ENCODE assay signal across 1 cellular context in the genomic region with DNA sequence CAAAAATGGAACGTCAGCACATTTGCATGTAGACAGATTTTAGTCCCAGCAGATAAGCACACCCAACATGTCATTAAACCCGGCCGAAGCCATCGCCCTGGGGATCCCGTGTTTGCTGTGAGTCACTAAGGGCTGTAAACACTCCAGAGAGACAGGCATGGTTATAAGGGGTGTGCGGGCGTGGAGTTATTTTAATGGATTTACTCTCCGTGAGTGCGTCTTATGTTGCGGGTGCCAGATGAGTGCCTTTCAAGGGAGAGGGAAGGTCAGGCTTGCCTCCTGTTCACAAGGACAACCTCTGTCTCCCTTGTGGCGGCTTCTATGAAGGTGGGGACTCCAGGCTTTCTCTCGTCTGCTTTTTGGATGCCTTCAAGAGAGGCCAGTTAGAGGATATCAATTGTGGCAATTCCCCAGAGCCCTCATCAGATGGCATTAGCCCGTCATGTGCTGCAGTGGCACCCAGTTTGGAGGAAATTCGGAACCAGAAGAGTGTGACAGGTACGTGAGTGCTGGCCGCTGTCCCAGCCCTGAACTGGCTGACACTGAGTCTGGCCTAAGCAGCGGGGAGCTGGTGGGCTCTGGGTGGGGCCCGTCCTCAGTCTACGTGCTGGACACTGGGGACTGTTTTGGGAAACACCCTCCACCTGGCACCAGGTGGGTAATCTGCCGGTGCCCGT.
TF ChIP-seq lines count a peak whose summit lies in the region.

No MANE protein-coding gene starts in this region.

TF ChIP-seq in GM23338, 12 proteins besides CTCF, POLR2A, EP300 and RAD21:
- TF ChIP-seq, protein P1, sequence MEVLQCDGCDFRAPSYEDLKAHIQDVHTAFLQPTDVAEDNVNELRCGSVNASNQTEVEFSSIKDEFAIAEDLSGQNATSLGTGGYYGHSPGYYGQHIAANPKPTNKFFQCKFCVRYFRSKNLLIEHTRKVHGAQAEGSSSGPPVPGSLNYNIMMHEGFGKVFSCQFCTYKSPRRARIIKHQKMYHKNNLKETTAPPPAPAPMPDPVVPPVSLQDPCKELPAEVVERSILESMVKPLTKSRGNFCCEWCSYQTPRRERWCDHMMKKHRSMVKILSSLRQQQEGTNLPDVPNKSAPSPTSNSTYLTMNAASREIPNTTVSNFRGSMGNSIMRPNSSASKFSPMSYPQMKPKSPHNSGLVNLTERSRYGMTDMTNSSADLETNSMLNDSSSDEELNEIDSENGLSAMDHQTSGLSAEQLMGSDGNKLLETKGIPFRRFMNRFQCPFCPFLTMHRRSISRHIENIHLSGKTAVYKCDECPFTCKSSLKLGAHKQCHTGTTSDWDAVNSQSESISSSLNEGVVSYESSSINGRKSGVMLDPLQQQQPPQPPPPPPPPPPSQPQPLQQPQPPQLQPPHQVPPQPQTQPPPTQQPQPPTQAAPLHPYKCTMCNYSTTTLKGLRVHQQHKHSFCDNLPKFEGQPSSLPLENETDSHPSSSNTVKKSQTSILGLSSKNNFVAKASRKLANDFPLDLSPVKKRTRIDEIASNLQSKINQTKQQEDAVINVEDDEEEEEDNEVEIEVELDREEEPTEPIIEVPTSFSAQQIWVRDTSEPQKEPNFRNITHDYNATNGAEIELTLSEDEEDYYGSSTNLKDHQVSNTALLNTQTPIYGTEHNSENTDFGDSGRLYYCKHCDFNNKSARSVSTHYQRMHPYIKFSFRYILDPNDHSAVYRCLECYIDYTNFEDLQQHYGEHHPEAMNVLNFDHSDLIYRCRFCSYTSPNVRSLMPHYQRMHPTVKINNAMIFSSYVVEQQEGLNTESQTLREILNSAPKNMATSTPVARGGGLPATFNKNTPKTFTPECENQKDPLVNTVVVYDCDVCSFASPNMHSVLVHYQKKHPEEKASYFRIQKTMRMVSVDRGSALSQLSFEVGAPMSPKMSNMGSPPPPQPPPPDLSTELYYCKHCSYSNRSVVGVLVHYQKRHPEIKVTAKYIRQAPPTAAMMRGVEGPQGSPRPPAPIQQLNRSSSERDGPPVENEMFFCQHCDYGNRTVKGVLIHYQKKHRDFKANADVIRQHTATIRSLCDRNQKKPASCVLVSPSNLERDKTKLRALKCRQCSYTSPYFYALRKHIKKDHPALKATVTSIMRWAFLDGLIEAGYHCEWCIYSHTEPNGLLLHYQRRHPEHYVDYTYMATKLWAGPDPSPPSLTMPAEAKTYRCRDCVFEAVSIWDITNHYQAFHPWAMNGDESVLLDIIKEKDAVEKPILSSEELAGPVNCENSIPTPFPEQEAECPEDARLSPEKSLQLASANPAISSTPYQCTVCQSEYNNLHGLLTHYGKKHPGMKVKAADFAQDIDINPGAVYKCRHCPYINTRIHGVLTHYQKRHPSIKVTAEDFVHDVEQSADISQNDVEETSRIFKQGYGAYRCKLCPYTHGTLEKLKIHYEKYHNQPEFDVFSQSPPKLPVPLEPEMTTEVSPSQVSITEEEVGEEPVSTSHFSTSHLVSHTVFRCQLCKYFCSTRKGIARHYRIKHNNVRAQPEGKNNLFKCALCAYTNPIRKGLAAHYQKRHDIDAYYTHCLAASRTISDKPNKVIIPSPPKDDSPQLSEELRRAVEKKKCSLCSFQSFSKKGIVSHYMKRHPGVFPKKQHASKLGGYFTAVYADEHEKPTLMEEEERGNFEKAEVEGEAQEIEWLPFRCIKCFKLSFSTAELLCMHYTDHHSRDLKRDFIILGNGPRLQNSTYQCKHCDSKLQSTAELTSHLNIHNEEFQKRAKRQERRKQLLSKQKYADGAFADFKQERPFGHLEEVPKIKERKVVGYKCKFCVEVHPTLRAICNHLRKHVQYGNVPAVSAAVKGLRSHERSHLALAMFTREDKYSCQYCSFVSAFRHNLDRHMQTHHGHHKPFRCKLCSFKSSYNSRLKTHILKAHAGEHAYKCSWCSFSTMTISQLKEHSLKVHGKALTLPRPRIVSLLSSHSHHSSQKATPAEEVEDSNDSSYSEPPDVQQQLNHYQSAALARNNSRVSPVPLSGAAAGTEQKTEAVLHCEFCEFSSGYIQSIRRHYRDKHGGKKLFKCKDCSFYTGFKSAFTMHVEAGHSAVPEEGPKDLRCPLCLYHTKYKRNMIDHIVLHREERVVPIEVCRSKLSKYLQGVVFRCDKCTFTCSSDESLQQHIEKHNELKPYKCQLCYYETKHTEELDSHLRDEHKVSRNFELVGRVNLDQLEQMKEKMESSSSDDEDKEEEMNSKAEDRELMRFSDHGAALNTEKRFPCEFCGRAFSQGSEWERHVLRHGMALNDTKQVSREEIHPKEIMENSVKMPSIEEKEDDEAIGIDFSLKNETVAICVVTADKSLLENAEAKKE (CRISPR knock-in tag; IDR thresholded peaks at IDR 0.05): no peak
- TF ChIP-seq EZH2phosphoT487 (IDR thresholded peaks at IDR 0.05; ENCODE audit: unreplicated experiment) (no peak), NANOG (IDR thresholded peaks at IDR 0.05; ENCODE audit: borderline replicate concordance) (no peak), EZH2 (IDR thresholded peaks at IDR 0.05; ENCODE audit: low read depth, unreplicated experiment) (no peak), ZNF331 (CRISPR knock-in tag; IDR thresholded peaks at IDR 0.05; ENCODE audit: low read depth) (no peak), POLR2AphosphoS5 (IDR thresholded peaks at IDR 0.05; ENCODE audit: low read depth) (no peak), STAT1 (IDR thresholded peaks at IDR 0.05; ENCODE audit: unreplicated experiment) (no peak), JUNB (IDR thresholded peaks at IDR 0.05; ENCODE audit: unreplicated experiment) (no peak), CREB1 (CRISPR knock-in tag; IDR thresholded peaks at IDR 0.05; ENCODE audit: low read depth) (no peak), ZNF114 (CRISPR knock-in tag; IDR thresholded peaks at IDR 0.05) (no peak)
- TF ChIP-seq, protein P2, sequence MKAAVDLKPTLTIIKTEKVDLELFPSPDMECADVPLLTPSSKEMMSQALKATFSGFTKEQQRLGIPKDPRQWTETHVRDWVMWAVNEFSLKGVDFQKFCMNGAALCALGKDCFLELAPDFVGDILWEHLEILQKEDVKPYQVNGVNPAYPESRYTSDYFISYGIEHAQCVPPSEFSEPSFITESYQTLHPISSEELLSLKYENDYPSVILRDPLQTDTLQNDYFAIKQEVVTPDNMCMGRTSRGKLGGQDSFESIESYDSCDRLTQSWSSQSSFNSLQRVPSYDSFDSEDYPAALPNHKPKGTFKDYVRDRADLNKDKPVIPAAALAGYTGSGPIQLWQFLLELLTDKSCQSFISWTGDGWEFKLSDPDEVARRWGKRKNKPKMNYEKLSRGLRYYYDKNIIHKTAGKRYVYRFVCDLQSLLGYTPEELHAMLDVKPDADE (IDR thresholded peaks at IDR 0.05): no peak
- TF ChIP-seq, protein P3, sequence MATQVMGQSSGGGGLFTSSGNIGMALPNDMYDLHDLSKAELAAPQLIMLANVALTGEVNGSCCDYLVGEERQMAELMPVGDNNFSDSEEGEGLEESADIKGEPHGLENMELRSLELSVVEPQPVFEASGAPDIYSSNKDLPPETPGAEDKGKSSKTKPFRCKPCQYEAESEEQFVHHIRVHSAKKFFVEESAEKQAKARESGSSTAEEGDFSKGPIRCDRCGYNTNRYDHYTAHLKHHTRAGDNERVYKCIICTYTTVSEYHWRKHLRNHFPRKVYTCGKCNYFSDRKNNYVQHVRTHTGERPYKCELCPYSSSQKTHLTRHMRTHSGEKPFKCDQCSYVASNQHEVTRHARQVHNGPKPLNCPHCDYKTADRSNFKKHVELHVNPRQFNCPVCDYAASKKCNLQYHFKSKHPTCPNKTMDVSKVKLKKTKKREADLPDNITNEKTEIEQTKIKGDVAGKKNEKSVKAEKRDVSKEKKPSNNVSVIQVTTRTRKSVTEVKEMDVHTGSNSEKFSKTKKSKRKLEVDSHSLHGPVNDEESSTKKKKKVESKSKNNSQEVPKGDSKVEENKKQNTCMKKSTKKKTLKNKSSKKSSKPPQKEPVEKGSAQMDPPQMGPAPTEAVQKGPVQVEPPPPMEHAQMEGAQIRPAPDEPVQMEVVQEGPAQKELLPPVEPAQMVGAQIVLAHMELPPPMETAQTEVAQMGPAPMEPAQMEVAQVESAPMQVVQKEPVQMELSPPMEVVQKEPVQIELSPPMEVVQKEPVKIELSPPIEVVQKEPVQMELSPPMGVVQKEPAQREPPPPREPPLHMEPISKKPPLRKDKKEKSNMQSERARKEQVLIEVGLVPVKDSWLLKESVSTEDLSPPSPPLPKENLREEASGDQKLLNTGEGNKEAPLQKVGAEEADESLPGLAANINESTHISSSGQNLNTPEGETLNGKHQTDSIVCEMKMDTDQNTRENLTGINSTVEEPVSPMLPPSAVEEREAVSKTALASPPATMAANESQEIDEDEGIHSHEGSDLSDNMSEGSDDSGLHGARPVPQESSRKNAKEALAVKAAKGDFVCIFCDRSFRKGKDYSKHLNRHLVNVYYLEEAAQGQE (IDR thresholded peaks at IDR 0.05; ENCODE audit: unreplicated experiment): no peak
